In genomic region chr3:53195066-53195450, GRCh38 we compare ENCODE assay signal across 12 cellular contexts.
"Had no signal": no experiment of that assay in that cellular context is flagged by ENCODE, and none has a peak within 500 bp of the region (broad histone marks: within the 10 kb centered on the region; RNA-seq: fewer than 3 reads in every experiment).

No MANE protein-coding gene starts in this region.

- H3K9me3 Mint-ChIP-seq: activated CD8-positive, alpha-beta T cell treated with anti-CD3 and anti-CD28 coated beads for 36 hours; activated naive CD4-positive, alpha-beta T cell treated with anti-CD3 and anti-CD28 coated beads, Interleukin-2, amount 50 U/mL, for 24 hours; activated T-helper 2 cell treated with anti-CD3 and anti-CD28 coated beads, Interferon-gamma antibody, Interleukin-2, Interleukin-4, amounts not matched to agents 10 μg/mL and 5 μg/mL and 100 μg/mL, durations not matched to agents 14 hours and 24 hours and 36 hours; endodermal cell; naive thymus-derived CD8-positive, alpha-beta T cell had no signal

- DNase-seq: activated CD8-positive, alpha-beta memory T cell treated with anti-CD3 and anti-CD28 coated beads, Interleukin-2, amount 50 U/mL, for 48 hours; activated CD8-positive, alpha-beta T cell treated with anti-CD3 and anti-CD28 coated beads for 36 hours; brain microvascular endothelial cell; cerebellar nuclear complex; mammary epithelial cell; mucosa of descending colon; stimulated activated CD4-positive, alpha-beta T cell treated with anti-CD3 and anti-CD28 coated beads, Interleukin-2, amount 100 ng/mL, for 24 hours had no signal

- H3K4me3 ChIP-seq: mucosa of descending colon, sigmoid colon had no signal

- H3K4me3 Mint-ChIP-seq: activated CD8-positive, alpha-beta T cell treated with anti-CD3 and anti-CD28 coated beads for 36 hours; activated naive CD4-positive, alpha-beta T cell treated with anti-CD3 and anti-CD28 coated beads, Interleukin-2, amount 50 U/mL, for 24 hours; endodermal cell had no signal

- H3K27me3 ChIP-seq: brain microvascular endothelial cell, sigmoid colon had no signal

- H3K27ac ChIP-seq: brain microvascular endothelial cell had no signal

- H3K9me3 ChIP-seq: mucosa of descending colon, sigmoid colon had no signal

- H3K27me3 Mint-ChIP-seq: activated naive CD4-positive, alpha-beta T cell treated with anti-CD3 and anti-CD28 coated beads, Interleukin-2, amount 50 U/mL, for 24 hours had no signal

- H3K27ac Mint-ChIP-seq: activated CD8-positive, alpha-beta T cell treated with anti-CD3 and anti-CD28 coated beads for 36 hours; activated naive CD4-positive, alpha-beta T cell treated with anti-CD3 and anti-CD28 coated beads, Interleukin-2, amount 50 U/mL, for 24 hours; activated T-helper 2 cell treated with anti-CD3 and anti-CD28 coated beads, Interferon-gamma antibody, Interleukin-2, Interleukin-4, amounts not matched to agents 10 μg/mL and 5 μg/mL and 100 μg/mL, durations not matched to agents 14 hours and 24 hours and 36 hours; endodermal cell had no signal
